12 cellular contexts compared by ENCODE assay signal in the genomic region with DNA sequence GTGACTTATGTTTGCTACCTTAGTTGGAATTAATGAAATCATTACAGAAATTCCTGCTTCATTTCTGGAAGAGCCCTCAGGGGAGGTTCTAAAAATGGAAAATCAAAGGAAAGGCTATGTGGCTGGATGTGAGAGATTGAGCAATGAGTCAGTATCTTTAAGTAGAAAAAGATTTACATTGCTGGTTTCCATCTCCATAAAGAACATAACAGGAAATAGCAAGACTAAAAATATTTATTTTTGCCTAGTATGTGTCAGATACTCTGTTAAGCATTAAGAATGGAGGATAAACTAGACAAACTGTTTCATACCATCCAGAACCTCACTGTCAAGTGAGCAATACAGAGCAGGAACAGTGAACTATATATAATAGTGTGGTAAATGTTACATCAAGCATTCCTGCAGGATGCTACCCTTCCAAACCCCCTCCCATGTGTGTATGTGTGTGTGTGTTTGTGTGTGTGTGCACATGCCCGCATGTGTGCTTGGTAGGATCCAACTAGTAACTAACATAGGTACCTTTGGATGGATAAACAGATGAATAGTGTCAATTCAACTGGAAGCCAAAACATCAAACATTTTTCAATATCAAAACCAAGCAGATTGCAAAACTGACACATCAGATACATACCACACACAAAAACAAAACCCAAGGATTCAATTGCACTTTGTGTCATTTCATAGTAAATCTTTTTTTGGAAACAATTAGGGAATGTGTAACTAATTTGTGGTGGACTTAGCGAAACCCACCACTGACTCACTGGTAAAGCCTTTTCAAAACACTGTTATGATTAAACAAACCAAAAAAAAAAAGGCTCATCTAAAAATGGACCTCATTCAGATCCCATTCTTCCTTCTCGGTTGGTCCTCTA.
DNase-seq lines count a peak whose midpoint lies in the region; ATAC-seq and FAIRE-seq lines count a peak whose summit lies in the region.
"Had no signal": no experiment of that assay in that cellular context is flagged by ENCODE, and none has a peak within 500 bp of the region (broad histone marks: within the 10 kb centered on the region; RNA-seq: fewer than 3 reads in every experiment).

No MANE protein-coding gene starts in this region.

- no peaks in the 10 kb centered on the region for H3K4me1 Mint-ChIP-seq in stimulated activated effector memory CD8-positive, alpha-beta T cell treated with anti-CD3 and anti-CD28 coated beads, Interleukin-12 subunit alpha, Interleukin-12 subunit beta, amount 100 ng/mL, for 72 hours
- H3K4me1 Mint-ChIP-seq in T-helper 17 cell = no peaks in the 10 kb centered on the region

- DNase-seq in HT1080 (ENCODE audit: low read depth) (peak; percentile 78), dedifferentiated amniotic fluid mesenchymal stem cell (ENCODE audit: extremely low spot score) (peak; percentile 75), T-helper 17 cell (no peak), small intestine (no peak)
- DNase-seq in stimulated activated effector memory CD8-positive, alpha-beta T cell treated with anti-CD3 and anti-CD28 coated beads, Interleukin-12 subunit alpha, Interleukin-12 subunit beta, amount 100 ng/mL, for 72 hours (ENCODE audit: low spot score in 2 of 2) = no peak
- DNase-seq in stimulated activated CD4-positive, alpha-beta T cell treated with anti-CD3 and anti-CD28 coated beads, Interleukin-15, amount 100 ng/mL, for 24 hours = no peak
- DNase-seq in effector CD4-positive, alpha-beta T cell = no peak
- DNase-seq: activated naive CD8-positive, alpha-beta T cell treated with anti-CD3 and anti-CD28 coated beads, Interleukin-2, amount 50 U/mL, for 24 hours; NCI-H2171; testis had no signal

- H3K9me3 ChIP-seq in T-helper 17 cell (ENCODE audit: control insufficient read depth, low read length, poor library complexity, severe bottlenecking) (no peaks in the 10 kb centered on the region), small intestine (ENCODE audit: control insufficient read depth, low read depth) (no peaks in the 10 kb centered on the region)
- H3K9me3 ChIP-seq: testis had no signal

- no peaks in the 10 kb centered on the region for H3K9me3 Mint-ChIP-seq in stimulated activated effector memory CD8-positive, alpha-beta T cell treated with anti-CD3 and anti-CD28 coated beads, Interleukin-12 subunit alpha, Interleukin-12 subunit beta, amount 100 ng/mL, for 72 hours
- H3K9me3 Mint-ChIP-seq: activated naive CD8-positive, alpha-beta T cell treated with anti-CD3 and anti-CD28 coated beads, Interleukin-2, amount 50 U/mL, for 24 hours had no signal

- H3K27me3 ChIP-seq in small intestine (ENCODE audit: control insufficient read depth in 2 of 2, insufficient read depth in 2 of 2, low read length in 2 of 2) = no peaks in the 10 kb centered on the region
- H3K27me3 ChIP-seq: testis had no signal

- H3K36me3 Mint-ChIP-seq in stimulated activated effector memory CD8-positive, alpha-beta T cell treated with anti-CD3 and anti-CD28 coated beads, Interleukin-12 subunit alpha, Interleukin-12 subunit beta, amount 100 ng/mL, for 72 hours = no peaks in the 10 kb centered on the region
- no peaks in the 10 kb centered on the region for H3K36me3 Mint-ChIP-seq in T-helper 17 cell (ENCODE audit: low read depth)

- ATAC-seq in GM19324 (IDR thresholded peaks at IDR 0.05; ENCODE audit: low FRiP score, unreplicated experiment) (peak; percentile 49), T-helper 17 cell (no peak)
- ATAC-seq in stimulated activated effector memory CD8-positive, alpha-beta T cell treated with anti-CD3 and anti-CD28 coated beads, Interleukin-12 subunit alpha, Interleukin-12 subunit beta, amount 100 ng/mL, for 72 hours = peak; percentile 29
- ATAC-seq: activated naive CD8-positive, alpha-beta T cell treated with anti-CD3 and anti-CD28 coated beads, Interleukin-2, amount 50 U/mL, for 24 hours had no signal

- 78 to 90% (median 79%) methylated on average over 3 of the region's 3 CpGs for WGBS in small intestine, 3 donors

- H3K27me3 Mint-ChIP-seq in T-helper 17 cell = peaks cover 37% of the 10 kb centered on the region

- FAIRE-seq in small intestine (lab: Jason Lieb, UNC) = no peak
- FAIRE-seq: GM12892 had no signal

- peaks cover 0 to 4% of the 10 kb centered on the region in 2 donors for H3K4me1 ChIP-seq in small intestine (ENCODE audit: control insufficient read depth in 2 of 2, insufficient read depth in 1 of 2, low read depth in 1 of 2, low read length in 1 of 2)
- H3K4me1 ChIP-seq: testis had no signal

- no peak overlapping the region for H3K4me3 ChIP-seq in small intestine (ENCODE audit: low read depth in 1 of 2, low read length in 2 of 2)
- H3K4me3 ChIP-seq: testis had no signal

- H3K27ac ChIP-seq in small intestine (ENCODE audit: low read depth in 1 of 2, low read length in 1 of 2) = peak overlapping the region in 1 of 2 donors; percentile 33
- H3K27ac ChIP-seq: testis had no signal

- no peaks in the 10 kb centered on the region for H3K36me3 ChIP-seq in small intestine (ENCODE audit: control insufficient read depth in 2 of 2, insufficient read depth in 2 of 2, low read length in 2 of 2)

- H3K4me3 Mint-ChIP-seq in stimulated activated effector memory CD8-positive, alpha-beta T cell treated with anti-CD3 and anti-CD28 coated beads, Interleukin-12 subunit alpha, Interleukin-12 subunit beta, amount 100 ng/mL, for 72 hours = no peak overlapping the region
- H3K4me3 Mint-ChIP-seq in T-helper 17 cell = no peak overlapping the region
- H3K4me3 Mint-ChIP-seq: activated naive CD8-positive, alpha-beta T cell treated with anti-CD3 and anti-CD28 coated beads, Interleukin-2, amount 50 U/mL, for 24 hours had no signal

- H3K27ac Mint-ChIP-seq in stimulated activated effector memory CD8-positive, alpha-beta T cell treated with anti-CD3 and anti-CD28 coated beads, Interleukin-12 subunit alpha, Interleukin-12 subunit beta, amount 100 ng/mL, for 72 hours = no peak overlapping the region
- no peak overlapping the region for H3K27ac Mint-ChIP-seq in T-helper 17 cell
- H3K27ac Mint-ChIP-seq: activated naive CD8-positive, alpha-beta T cell treated with anti-CD3 and anti-CD28 coated beads, Interleukin-2, amount 50 U/mL, for 24 hours had no signal

Comparison
In these comparisons a context has a peak if more than half of its experiments do, and no peak if none do; other contexts are left out.
1. DNase-seq: peak in HT1080 (single experiment) and dedifferentiated amniotic fluid mesenchymal stem cell (single experiment); none in stimulated activated effector memory CD8-positive, alpha-beta T cell treated with anti-CD3 and anti-CD28 coated beads, Interleukin-12 subunit alpha, Interleukin-12 subunit beta, amount 100 ng/mL, for 72 hours (0 of 2), T-helper 17 cell (0 of 3), stimulated activated CD4-positive, alpha-beta T cell treated with anti-CD3 and anti-CD28 coated beads, Interleukin-15, amount 100 ng/mL, for 24 hours (single experiment), small intestine (single experiment) and effector CD4-positive, alpha-beta T cell (single experiment).